ENCODE assay signal across 9 cellular contexts in the genomic region with DNA sequence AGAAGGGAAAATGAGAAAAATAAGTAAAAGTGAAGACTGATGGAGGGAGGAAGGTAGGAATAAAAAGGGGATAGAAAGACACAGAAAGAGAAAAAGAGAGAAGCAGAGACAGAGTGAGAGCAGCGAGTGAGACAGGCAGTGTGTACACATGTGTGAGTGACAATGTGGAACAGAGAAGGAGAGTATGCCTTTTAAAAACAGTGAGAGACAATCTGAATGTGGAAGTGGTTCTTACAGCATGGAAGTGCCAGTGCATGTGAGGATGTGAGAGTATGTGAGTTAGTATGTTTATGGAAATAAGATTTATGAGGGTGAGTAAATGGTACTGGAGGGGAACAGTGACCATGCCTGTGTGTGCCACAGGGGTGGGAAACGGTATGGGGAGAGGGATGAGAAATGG. TPM values are rescaled to one million over a fixed set of nuclear protein-coding genes. Genes with fewer than 3 reads are reported as not detected.
A peak's percentile ranks its signal among the peaks of the same experiment; 100 is the strongest.
DNase-seq lines count a peak whose midpoint lies in the region; ATAC-seq, FAIRE-seq and TF ChIP-seq lines count a peak whose summit lies in the region.
"Had no signal": no experiment of that assay in that cellular context is flagged by ENCODE, and none has a peak within 500 bp of the region (broad histone marks: within the 10 kb centered on the region; RNA-seq: fewer than 3 reads in every experiment).

No MANE protein-coding gene starts in this region.

- DNase-seq in right atrium auricular region (ENCODE audit: low spot score), result no peak
- DNase-seq in cardiac septum (ENCODE audit: low spot score), result no peak
- no peak for DNase-seq in astrocyte (ENCODE audit: low read depth)
- DNase-seq in medulla oblongata (ENCODE audit: extremely low spot score), result peak; percentile 42
- DNase-seq in DMS153 treated with DMSO at 0.1 percent for 48 hours (lab: John Stamatoyannopoulos, UW; ENCODE audit: unreplicated experiment), result no peak
- no peak for DNase-seq in WERI-Rb-1
- DNase-seq: GOT3 had no signal

- peaks cover 6% of the 10 kb centered on the region for H3K79me2 ChIP-seq in astrocyte (ENCODE audit: insufficient read depth, low read length)

- peak overlapping the region; percentile 46 for H2AFZ ChIP-seq in astrocyte (ENCODE audit: low read depth, low read length)

- TF ChIP-seq CTCF in right atrium auricular region (IDR thresholded peaks at IDR 0.05), result no peak
- TF ChIP-seq CTCF in astrocyte (IDR thresholded peaks at IDR 0.05; ENCODE audit: insufficient read depth, low read depth, low read length), result no peak
- TF ChIP-seq CTCF in WERI-Rb-1 (IDR thresholded peaks at IDR 0.05; ENCODE audit: low read depth, low read length), result no peak

- peak overlapping the region; percentile 58 to 62 for H3K4me3 ChIP-seq in right atrium auricular region
- peak overlapping the region; percentile 89 for H3K4me3 ChIP-seq in astrocyte (ENCODE audit: insufficient read depth, low read depth, low read length)
- H3K4me3 ChIP-seq in urinary bladder (ENCODE audit: low read depth, low read length), result peak overlapping the region; percentile 1
- H3K4me3 ChIP-seq in WERI-Rb-1 (ENCODE audit: low read depth, low read length), result no peak overlapping the region

- no peaks in the 10 kb centered on the region for H4K20me1 ChIP-seq in astrocyte (ENCODE audit: insufficient read depth, low read length)

- H3K27ac Mint-ChIP-seq in astrocyte (ENCODE audit: unreplicated experiment), result no peak overlapping the region

- H3K27me3 Mint-ChIP-seq in astrocyte (ENCODE audit: low read depth, unreplicated experiment), result no peaks in the 10 kb centered on the region

- peak overlapping the region; percentile 86 for H3K9ac ChIP-seq in astrocyte (ENCODE audit: low read length)

- ATAC-seq in GM21360 (IDR thresholded peaks at IDR 0.05; ENCODE audit: unreplicated experiment), result no peak

- H3K27ac ChIP-seq in right atrium auricular region (peak overlapping the region in 1 of 2 donors; percentile 83), astrocyte (ENCODE audit: low read depth, low read length) (no peak overlapping the region), urinary bladder (ENCODE audit: low read depth) (no peak overlapping the region), WERI-Rb-1 (no peak overlapping the region)

- H3K36me3 ChIP-seq in right atrium auricular region (no peaks in the 10 kb centered on the region), astrocyte (ENCODE audit: insufficient read depth, low read length) (no peaks in the 10 kb centered on the region), urinary bladder (ENCODE audit: insufficient read depth) (no peaks in the 10 kb centered on the region), WERI-Rb-1 (no peaks in the 10 kb centered on the region)

- H3K4me1 ChIP-seq in right atrium auricular region (peaks cover 0 to 10% of the 10 kb centered on the region in 2 donors), astrocyte (ENCODE audit: insufficient read depth, low read length) (peaks cover 6% of the 10 kb centered on the region), urinary bladder (ENCODE audit: insufficient read depth) (no peaks in the 10 kb centered on the region)

- H3K4me2 ChIP-seq in astrocyte (ENCODE audit: low read length), result peak overlapping the region; percentile 95

- intact Hi-C loops in cardiac septum (cut with DNase I), result no loop called here

- H3K36me3 Mint-ChIP-seq in astrocyte (ENCODE audit: low read depth, unreplicated experiment), result no peaks in the 10 kb centered on the region

- H3K9me3 ChIP-seq in right atrium auricular region (no peaks in the 10 kb centered on the region), astrocyte (ENCODE audit: insufficient read depth, low read depth, low read length) (no peaks in the 10 kb centered on the region), WERI-Rb-1 (ENCODE audit: severe bottlenecking) (no peaks in the 10 kb centered on the region)

- H3K4me1 Mint-ChIP-seq in astrocyte (ENCODE audit: low read depth, unreplicated experiment), result peaks cover 8% of the 10 kb centered on the region

- H3K27me3 ChIP-seq in right atrium auricular region (no peaks in the 10 kb centered on the region), astrocyte (ENCODE audit: insufficient read depth, low read length) (no peaks in the 10 kb centered on the region), WERI-Rb-1 (ENCODE audit: insufficient read depth, low read depth, severe bottlenecking) (no peaks in the 10 kb centered on the region)

- FAIRE-seq in astrocyte (lab: Jason Lieb, UNC), result peak; percentile 39

- H3K9me3 Mint-ChIP-seq in astrocyte (ENCODE audit: unreplicated experiment), result no peaks in the 10 kb centered on the region

- 19% methylated on average over 2 of the region's 2 CpGs for WGBS in urinary bladder

- no peak overlapping the region for H3K4me3 Mint-ChIP-seq in astrocyte (ENCODE audit: unreplicated experiment)

RNA-seq across cellular contexts. Expression of gene NEGR1, which starts 1.2 kb away (rescaled TPM):
- total RNA-seq in right atrium auricular region (1 to 10 TPM; 9.3 to 9.9 TPM), cardiac septum (5.2 TPM), astrocyte (7.4 and 8.6 TPM in 2 replicates), urinary bladder (92.3 TPM)
- polyA plus RNA-seq in urinary bladder, result 38.2 TPM
